38 cellular contexts compared by ENCODE assay signal in the genomic region with DNA sequence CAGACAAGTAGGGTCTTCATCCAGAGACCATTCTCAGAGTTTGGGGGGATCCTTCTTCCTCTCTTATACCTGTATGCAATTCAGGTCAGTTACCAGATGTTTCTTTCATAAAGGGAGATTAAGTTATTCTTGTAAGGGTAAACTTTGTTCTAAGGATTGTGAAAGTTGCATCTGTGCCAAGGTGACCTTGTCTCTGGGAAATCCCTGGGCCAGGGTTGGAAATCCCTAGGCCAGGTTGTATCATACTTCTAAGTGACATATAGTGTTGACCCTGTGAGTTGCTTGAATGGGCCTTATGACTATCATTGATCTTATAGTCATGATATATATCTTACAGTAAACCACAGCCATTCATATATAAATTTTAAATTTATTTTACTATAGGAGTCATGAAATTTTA.
"Had no signal": no experiment of that assay in that cellular context is flagged by ENCODE, and none has a peak within 500 bp of the region (broad histone marks: within the 10 kb centered on the region; RNA-seq: fewer than 3 reads in every experiment).

No MANE protein-coding gene starts in this region.

- H3K27me3 ChIP-seq: adrenal gland, ascending aorta, body of pancreas, brain microvascular endothelial cell, breast epithelium, cardiac muscle cell had no signal

- H3K27me3 Mint-ChIP-seq: activated naive CD4-positive, alpha-beta T cell treated with anti-CD3 and anti-CD28 coated beads, Interleukin-2, amount 10 ng/mL, durations not matched to agents 7 days and 5 days; activated naive CD8-positive, alpha-beta T cell treated with anti-CD3 and anti-CD28 coated beads for 36 hours; activated naive CD8-positive, alpha-beta T cell treated with anti-CD3 and anti-CD28 coated beads, Interleukin-2, amount 10 ng/mL, durations not matched to agents 7 days and 5 days; activated naive CD8-positive, alpha-beta T cell treated with anti-CD3 and anti-CD28 coated beads, Interleukin-2, amount 50 U/mL, for 24 hours; activated T-cell treated with anti-CD3 and anti-CD28 coated beads, Interleukin-2, amount 50 U/mL, for 24 hours; brain; central memory CD8-positive, alpha-beta T cell had no signal

- DNase-seq: activated effector memory CD4-positive, alpha-beta T cell treated with anti-CD3 and anti-CD28 coated beads, Interleukin-2, amount 50 U/mL, for 16 hours; activated effector memory CD4-positive, alpha-beta T cell treated with Interleukin-2 at 50 U/mL for 16 hours; activated gamma-delta T cell; activated gamma-delta T cell treated with Interleukin-2 at 50 U/mL for 16 hours; activated naive CD4-positive, alpha-beta T cell; activated naive CD4-positive, alpha-beta T cell treated with anti-CD3 and anti-CD28 coated beads for 36 hours; activated naive CD4-positive, alpha-beta T cell treated with anti-CD3 and anti-CD28 coated beads, Interleukin-2, amount 10 ng/mL, durations not matched to agents 7 days and 5 days; activated naive CD4-positive, alpha-beta T cell treated with anti-CD3 and anti-CD28 coated beads, Interleukin-2, amount 50 U/mL, for 16 hours; activated naive CD4-positive, alpha-beta T cell treated with Interleukin-2 at 50 U/mL for 16 hours; activated naive CD8-positive, alpha-beta T cell treated with anti-CD3 and anti-CD28 coated beads for 36 hours; activated naive CD8-positive, alpha-beta T cell treated with anti-CD3 and anti-CD28 coated beads, Interleukin-2, amount 10 ng/mL, durations not matched to agents 7 days and 5 days; activated naive CD8-positive, alpha-beta T cell treated with anti-CD3 and anti-CD28 coated beads, Interleukin-2, amount 50 U/mL, for 24 hours; activated T-cell treated with anti-CD3 and anti-CD28 coated beads, Interleukin-2, amount 50 U/mL, for 1 hour; activated T-cell treated with anti-CD3 and anti-CD28 coated beads, Interleukin-2, amount 50 U/mL, for 24 hours; activated T-cell treated with anti-CD3 and anti-CD28 coated beads, Interleukin-2, amount 50 U/mL, for 4 hours; activated T-cell treated with anti-CD3 and anti-CD28 coated beads, Interleukin-2, amount 50 U/mL, for 48 hours; activated T-cell treated with anti-CD3 and anti-CD28 coated beads, Interleukin-2, amount 50 U/mL, for 72 hours; amniotic stem cell; amygdala; anterior cingulate cortex; aorta; body of pancreas; brain microvascular endothelial cell; caudate nucleus; central memory CD4-positive, alpha-beta T cell; cerebellar nuclear complex had no signal

- H3K9me3 ChIP-seq: adrenal gland, ascending aorta, body of pancreas, breast epithelium had no signal

- H3K4me1 ChIP-seq: adrenal gland, ascending aorta, body of pancreas, breast epithelium had no signal

- H3K27ac ChIP-seq: adrenal gland, ascending aorta, body of pancreas, brain microvascular endothelial cell, breast epithelium, cardiac muscle cell had no signal

- H3K9me3 Mint-ChIP-seq: activated naive CD4-positive, alpha-beta T cell treated with anti-CD3 and anti-CD28 coated beads for 36 hours; activated naive CD4-positive, alpha-beta T cell treated with anti-CD3 and anti-CD28 coated beads, Interleukin-2, amount 10 ng/mL, durations not matched to agents 7 days and 5 days; activated naive CD4-positive, alpha-beta T cell treated with anti-CD3 and anti-CD28 coated beads, Interleukin-2, amount 50 U/mL, for 24 hours; activated naive CD8-positive, alpha-beta T cell treated with anti-CD3 and anti-CD28 coated beads, Interleukin-2, amount 50 U/mL, for 24 hours; activated T-cell treated with anti-CD3 and anti-CD28 coated beads, Interleukin-2, amount 50 U/mL, for 24 hours; activated T-cell treated with anti-CD3 and anti-CD28 coated beads, Interleukin-2, amount 50 U/mL, for 4 hours; activated T-cell treated with anti-CD3 and anti-CD28 coated beads, Interleukin-2, amount 50 U/mL, for 72 hours; activated T-helper 1 cell treated with anti-CD3 and anti-CD28 coated beads, Interleukin-12 subunit alpha, Interleukin-12 subunit beta, Interleukin-2, Interleukin-4 antibody, amounts not matched to agents 30 ng/mL and 10 ng/mL and 1 ng/mL, durations not matched to agents 14 hours and 24 hours and 36 hours had no signal

- H3K4me3 Mint-ChIP-seq: activated naive CD4-positive, alpha-beta T cell treated with anti-CD3 and anti-CD28 coated beads for 36 hours; activated naive CD4-positive, alpha-beta T cell treated with anti-CD3 and anti-CD28 coated beads, Interleukin-2, amount 10 ng/mL, durations not matched to agents 7 days and 5 days; activated naive CD4-positive, alpha-beta T cell treated with anti-CD3 and anti-CD28 coated beads, Interleukin-2, amount 50 U/mL, for 24 hours; activated naive CD8-positive, alpha-beta T cell; activated naive CD8-positive, alpha-beta T cell treated with anti-CD3 and anti-CD28 coated beads for 36 hours; activated naive CD8-positive, alpha-beta T cell treated with anti-CD3 and anti-CD28 coated beads, Interleukin-2, amount 10 ng/mL, durations not matched to agents 7 days and 5 days; activated naive CD8-positive, alpha-beta T cell treated with anti-CD3 and anti-CD28 coated beads, Interleukin-2, amount 50 U/mL, for 24 hours; activated T-cell treated with anti-CD3 and anti-CD28 coated beads, Interleukin-2, amount 50 U/mL, for 24 hours; activated T-cell treated with anti-CD3 and anti-CD28 coated beads, Interleukin-2, amount 50 U/mL, for 4 hours; activated T-cell treated with anti-CD3 and anti-CD28 coated beads, Interleukin-2, amount 50 U/mL, for 72 hours; activated T-helper 1 cell treated with anti-CD3 and anti-CD28 coated beads, Interleukin-12 subunit alpha, Interleukin-12 subunit beta, Interleukin-2, Interleukin-4 antibody, amounts not matched to agents 30 ng/mL and 10 ng/mL and 1 ng/mL, durations not matched to agents 14 hours and 24 hours and 36 hours; activated T-helper 17 cell treated with anti-CD3 and anti-CD28 coated beads, Interleukin-2, amount 50 U/mL, for 72 hours; brain; central memory CD8-positive, alpha-beta T cell had no signal

- H3K36me3 ChIP-seq: adrenal gland, ascending aorta, brain microvascular endothelial cell, breast epithelium, cardiac muscle cell had no signal

- ATAC-seq: activated naive CD4-positive, alpha-beta T cell treated with anti-CD3 and anti-CD28 coated beads, Interleukin-2, amount 50 U/mL, for 72 hours; activated naive CD8-positive, alpha-beta T cell treated with anti-CD3 and anti-CD28 coated beads, Interleukin-2, amount 50 U/mL, for 24 hours; activated T-cell treated with anti-CD3 and anti-CD28 coated beads, Interleukin-2, amount 50 U/mL, for 4 hours; activated T-cell treated with anti-CD3 and anti-CD28 coated beads, Interleukin-2, amount 50 U/mL, for 72 hours; activated T-helper 17 cell treated with anti-CD3 and anti-CD28 coated beads, Interleukin-2, amount 50 U/mL, for 72 hours; body of pancreas had no signal

- H3K4me3 ChIP-seq: adrenal gland, ascending aorta, body of pancreas, breast epithelium, cardiac muscle cell had no signal

- H3K4me1 Mint-ChIP-seq: activated naive CD4-positive, alpha-beta T cell treated with anti-CD3 and anti-CD28 coated beads, Interleukin-2, amount 10 ng/mL, durations not matched to agents 7 days and 5 days; activated naive CD4-positive, alpha-beta T cell treated with anti-CD3 and anti-CD28 coated beads, Interleukin-2, amount 50 U/mL, for 24 hours; activated naive CD8-positive, alpha-beta T cell treated with anti-CD3 and anti-CD28 coated beads for 36 hours; activated naive CD8-positive, alpha-beta T cell treated with anti-CD3 and anti-CD28 coated beads, Interleukin-2, amount 10 ng/mL, durations not matched to agents 7 days and 5 days; activated naive CD8-positive, alpha-beta T cell treated with anti-CD3 and anti-CD28 coated beads, Interleukin-2, amount 50 U/mL, for 24 hours; activated T-helper 17 cell treated with anti-CD3 and anti-CD28 coated beads, Interleukin-2, amount 50 U/mL, for 72 hours; brain; central memory CD8-positive, alpha-beta T cell had no signal

- H3K36me3 Mint-ChIP-seq: activated naive CD4-positive, alpha-beta T cell treated with anti-CD3 and anti-CD28 coated beads, Interleukin-2, amount 10 ng/mL, durations not matched to agents 7 days and 5 days; activated naive CD4-positive, alpha-beta T cell treated with anti-CD3 and anti-CD28 coated beads, Interleukin-2, amount 50 U/mL, for 24 hours; activated naive CD4-positive, alpha-beta T cell treated with anti-CD3 and anti-CD28 coated beads, Interleukin-2, amount 50 U/mL, for 72 hours; activated naive CD8-positive, alpha-beta T cell; activated naive CD8-positive, alpha-beta T cell treated with anti-CD3 and anti-CD28 coated beads for 36 hours; activated naive CD8-positive, alpha-beta T cell treated with anti-CD3 and anti-CD28 coated beads, Interleukin-2, amount 10 ng/mL, durations not matched to agents 7 days and 5 days; brain had no signal

- H3K27ac Mint-ChIP-seq: activated naive CD4-positive, alpha-beta T cell treated with anti-CD3 and anti-CD28 coated beads for 36 hours; activated naive CD4-positive, alpha-beta T cell treated with anti-CD3 and anti-CD28 coated beads, Interleukin-2, amount 10 ng/mL, durations not matched to agents 7 days and 5 days; activated naive CD4-positive, alpha-beta T cell treated with anti-CD3 and anti-CD28 coated beads, Interleukin-2, amount 50 U/mL, for 24 hours; activated naive CD4-positive, alpha-beta T cell treated with anti-CD3 and anti-CD28 coated beads, Interleukin-2, amount 50 U/mL, for 72 hours; activated naive CD8-positive, alpha-beta T cell; activated naive CD8-positive, alpha-beta T cell treated with anti-CD3 and anti-CD28 coated beads for 36 hours; activated naive CD8-positive, alpha-beta T cell treated with anti-CD3 and anti-CD28 coated beads, Interleukin-2, amount 10 ng/mL, durations not matched to agents 7 days and 5 days; activated naive CD8-positive, alpha-beta T cell treated with anti-CD3 and anti-CD28 coated beads, Interleukin-2, amount 50 U/mL, for 24 hours; activated T-cell treated with anti-CD3 and anti-CD28 coated beads, Interleukin-2, amount 50 U/mL, for 24 hours; activated T-cell treated with anti-CD3 and anti-CD28 coated beads, Interleukin-2, amount 50 U/mL, for 72 hours; activated T-helper 1 cell treated with anti-CD3 and anti-CD28 coated beads, Interleukin-12 subunit alpha, Interleukin-12 subunit beta, Interleukin-2, Interleukin-4 antibody, amounts not matched to agents 30 ng/mL and 10 ng/mL and 1 ng/mL, durations not matched to agents 14 hours and 24 hours and 36 hours; activated T-helper 17 cell treated with anti-CD3 and anti-CD28 coated beads, Interleukin-2, amount 50 U/mL, for 72 hours; activated T-helper 2 cell treated with anti-CD3 and anti-CD28 coated beads, Interferon-gamma antibody, Interleukin-2, Interleukin-4, amounts not matched to agents 10 μg/mL and 5 μg/mL and 100 μg/mL, durations not matched to agents 14 hours and 24 hours and 36 hours; brain had no signal
